ENCODE assay signal across 8 cellular contexts in genomic region chr20:62887147-62887859, GRCh38. TPM values are rescaled to one million over a fixed set of nuclear protein-coding genes. Genes with fewer than 3 reads are reported as not detected.
DNase-seq lines count a peak whose midpoint lies in the region; ATAC-seq and TF ChIP-seq lines count a peak whose summit lies in the region.

No MANE protein-coding gene starts in this region.

- peaks cover 5% of the 10 kb centered on the region for H3K36me3 Mint-ChIP-seq in activated naive CD8-positive, alpha-beta T cell

- TF ChIP-seq EP300 in suprapubic skin (IDR thresholded peaks at IDR 0.05), result no peak

- TF ChIP-seq CTCF in suprapubic skin (IDR thresholded peaks at IDR 0.05), result no peak

- H3K4me3 Mint-ChIP-seq in activated naive CD8-positive, alpha-beta T cell, result no peak overlapping the region

- H3K36me3 ChIP-seq in suprapubic skin, result peaks cover 58% of the 10 kb centered on the region

- peaks cover 33% of the 10 kb centered on the region for H3K4me1 Mint-ChIP-seq in activated naive CD8-positive, alpha-beta T cell (ENCODE audit: low read depth)

- no peak overlapping the region for H3K27ac ChIP-seq in suprapubic skin

- H3K9me3 Mint-ChIP-seq in activated naive CD8-positive, alpha-beta T cell (ENCODE audit: low read depth), result no peaks in the 10 kb centered on the region

- ATAC-seq in left lobe of liver (peak; percentile 57), HG02610 (IDR thresholded peaks at IDR 0.05; ENCODE audit: unreplicated experiment) (no peak)

- no peaks in the 10 kb centered on the region for H3K9me3 ChIP-seq in suprapubic skin

- peak overlapping the region; percentile 46 for H3K27ac Mint-ChIP-seq in activated naive CD8-positive, alpha-beta T cell

- H3K4me3 ChIP-seq in suprapubic skin, result no peak overlapping the region

- peak; percentile 98 for DNase-seq in ELR (ENCODE audit: low read depth)
- DNase-seq in NCI-H226, result peak; percentile 70
- DNase-seq in left lobe of liver (ENCODE audit: low spot score), result no peak
- no peak for DNase-seq in NCI-H146 treated with DMSO at 0.1 percent for 48 hours (lab: John Stamatoyannopoulos, UW; ENCODE audit: unreplicated experiment)
- no peak for DNase-seq in suprapubic skin (ENCODE audit: low spot score in 2 of 2)
- no peak for DNase-seq in NAMALWA (ENCODE audit: low spot score)

- no peaks in the 10 kb centered on the region for H3K27me3 Mint-ChIP-seq in activated naive CD8-positive, alpha-beta T cell

- H3K27me3 ChIP-seq in suprapubic skin, result no peaks in the 10 kb centered on the region

- TF ChIP-seq POLR2A in suprapubic skin (IDR thresholded peaks at IDR 0.05), result no peak

- WGBS in suprapubic skin, result 81% methylated on average over 8 of the region's 13 CpGs

- H3K4me1 ChIP-seq in suprapubic skin, result peaks cover 18% of the 10 kb centered on the region

RNA-seq across cellular contexts. Expression of gene TCFL5, which starts 25.7 kb away (rescaled TPM):
- 6.2 TPM for total RNA-seq in left lobe of liver
- total RNA-seq in suprapubic skin, result 10 to 100 TPM in 2 of 4 donors, 1 to 10 TPM in 2; 9.0 to 20.3 (median 12.7) TPM

RNA-seq across cellular contexts. Expression of gene DIDO1, which starts 39.0 kb away (rescaled TPM):
- 22.8 TPM for total RNA-seq in left lobe of liver
- total RNA-seq in suprapubic skin, result 100 to 1,000 TPM in 1 of 4 donors, 10 to 100 TPM in 3; 64.6 to 143 (median 79.2) TPM

RNA-seq across cellular contexts. Expression of gene GID8, which starts 50.6 kb away (rescaled TPM):
- total RNA-seq in left lobe of liver (19.3 TPM), suprapubic skin (10 to 100 TPM; 30.4 to 57.0 (median 45.1) TPM)

Comparison
In these comparisons a context has a peak if more than half of its experiments do, and no peak if none do; other contexts are left out.
1. DNase-seq: peak in ELR (single experiment) and NCI-H226 (single experiment); none in left lobe of liver (single experiment), NCI-H146 treated with DMSO at 0.1 percent for 48 hours (single experiment), suprapubic skin (0 of 2) and NAMALWA (single experiment).